ENCODE assay signal across 9 cellular contexts in the genomic region with DNA sequence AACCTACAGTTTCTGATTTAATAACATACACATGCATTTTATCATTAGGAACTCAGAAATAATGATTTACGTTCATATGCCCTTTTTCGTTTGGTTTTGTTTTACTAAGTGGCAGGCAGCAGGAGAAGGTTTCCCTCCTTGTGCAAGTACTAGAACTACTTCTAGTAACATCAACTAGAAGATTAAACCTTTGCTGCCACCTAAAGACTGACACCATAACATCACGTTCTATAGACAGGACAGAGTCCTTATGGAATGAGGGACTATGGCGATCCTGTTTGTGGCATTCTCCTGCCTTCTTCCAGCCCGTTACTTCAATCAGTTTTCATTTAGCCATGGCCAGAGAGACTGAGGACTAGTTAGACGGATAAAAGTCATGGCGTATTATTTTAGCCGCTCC. TPM values are rescaled to one million over a fixed set of nuclear protein-coding genes. Genes with fewer than 3 reads are reported as not detected.
DNase-seq lines count a peak whose midpoint lies in the region; ATAC-seq and TF ChIP-seq lines count a peak whose summit lies in the region.
"Had no signal": no experiment of that assay in that cellular context is flagged by ENCODE, and none has a peak within 500 bp of the region (broad histone marks: within the 10 kb centered on the region; RNA-seq: fewer than 3 reads in every experiment).

No MANE protein-coding gene starts in this region.

- no peak overlapping the region for H3K27ac Mint-ChIP-seq in CD8-positive, alpha-beta T cell
- H3K27ac Mint-ChIP-seq in activated T-cell treated with anti-CD3 and anti-CD28 coated beads, Interleukin-2, amount 50 U/mL, for 24 hours: no peak overlapping the region

- WGBS in heart right ventricle, 2 donors: 20 to 27% methylated on average over 8 of the region's 8 CpGs

- peak in 5 of 9 donors; percentile 13 to 38 (median 27) for TF ChIP-seq CTCF in heart right ventricle (IDR thresholded peaks at IDR 0.05)
- peak in 36 of 56 donors; percentile 4 to 54 (median 33) for TF ChIP-seq CTCF in dorsolateral prefrontal cortex (IDR thresholded peaks at IDR 0.05 in 54 of 56, conservative IDR thresholded peaks at IDR 0.05 in 2 of 56; ENCODE audit: low read depth in 1 of 56, partially characterized antibody in 56 of 56)
- TF ChIP-seq CTCF in upper lobe of right lung (IDR thresholded peaks at IDR 0.05): peak; percentile 28
- no peak for TF ChIP-seq CTCF in CD8-positive, alpha-beta T cell (IDR thresholded peaks at IDR 0.05)

- POLR2A ChIA-PET in CD8-positive, alpha-beta T cell (lab: Charles Lee): no interaction called here

- no peak overlapping the region for H3K4me3 Mint-ChIP-seq in CD8-positive, alpha-beta T cell
- no peak overlapping the region for H3K4me3 Mint-ChIP-seq in activated T-cell treated with anti-CD3 and anti-CD28 coated beads, Interleukin-2, amount 50 U/mL, for 24 hours

- H3K4me1 Mint-ChIP-seq in CD8-positive, alpha-beta T cell (ENCODE audit: low read depth): no peaks in the 10 kb centered on the region
- H3K4me1 Mint-ChIP-seq in activated T-cell treated with anti-CD3 and anti-CD28 coated beads, Interleukin-2, amount 50 U/mL, for 24 hours (ENCODE audit: low read depth): no peaks in the 10 kb centered on the region

- H3K27me3 ChIP-seq in heart right ventricle: peaks cover 0 to 31% (median 0%) of the 10 kb centered on the region in 7 donors
- H3K27me3 ChIP-seq in dorsolateral prefrontal cortex: peaks cover 0 to 44% (median 7%) of the 10 kb centered on the region in 45 donors
- H3K27me3 ChIP-seq in upper lobe of right lung: no peaks in the 10 kb centered on the region
- H3K27me3 ChIP-seq in CD8-positive, alpha-beta T cell (ENCODE audit: insufficient read depth, low read length): no peaks in the 10 kb centered on the region

- H3K27ac ChIP-seq in heart right ventricle: no peak overlapping the region
- no peak overlapping the region for H3K27ac ChIP-seq in dorsolateral prefrontal cortex
- no peak overlapping the region for H3K27ac ChIP-seq in upper lobe of right lung
- no peak overlapping the region for H3K27ac ChIP-seq in CD8-positive, alpha-beta T cell (ENCODE audit: low read depth, low read length)

- ATAC-seq in heart right ventricle (no peak), Right ventricle myocardium superior (ENCODE audit: poor library complexity) (no peak), upper lobe of right lung (peak; percentile 60)
- no peak for ATAC-seq in CD8-positive, alpha-beta T cell

- no peaks in the 10 kb centered on the region for H3K4me1 ChIP-seq in heart right ventricle
- H3K4me1 ChIP-seq in upper lobe of right lung: no peaks in the 10 kb centered on the region
- H3K4me1 ChIP-seq in CD8-positive, alpha-beta T cell (ENCODE audit: insufficient read depth, low read length): no peaks in the 10 kb centered on the region

- no peaks in the 10 kb centered on the region for H3K36me3 ChIP-seq in heart right ventricle
- H3K36me3 ChIP-seq in upper lobe of right lung: no peaks in the 10 kb centered on the region
- no peaks in the 10 kb centered on the region for H3K36me3 ChIP-seq in CD8-positive, alpha-beta T cell (ENCODE audit: insufficient read depth, low read length)

- no peaks in the 10 kb centered on the region for H3K9me3 ChIP-seq in heart right ventricle
- H3K9me3 ChIP-seq in upper lobe of right lung: no peaks in the 10 kb centered on the region
- H3K9me3 ChIP-seq in CD8-positive, alpha-beta T cell (ENCODE audit: low read length): no peaks in the 10 kb centered on the region

- peaks cover 20% of the 10 kb centered on the region for H3K27me3 Mint-ChIP-seq in CD8-positive, alpha-beta T cell (ENCODE audit: low read depth)
- peaks cover 26% of the 10 kb centered on the region for H3K27me3 Mint-ChIP-seq in activated T-cell treated with anti-CD3 and anti-CD28 coated beads, Interleukin-2, amount 50 U/mL, for 24 hours

- DNase-seq in heart right ventricle (no peak), Right ventricle myocardium superior (no peak), NCI-H226 (peak; percentile 44), dorsolateral prefrontal cortex (no peak), upper lobe of right lung (no peak)
- DNase-seq in CD8-positive, alpha-beta T cell: no peak
- DNase-seq in effector CD4-positive, alpha-beta T cell: no peak
- no peak for DNase-seq in activated T-cell treated with anti-CD3 and anti-CD28 coated beads, Interleukin-2, amount 50 U/mL, for 24 hours

- intact Hi-C loops in heart right ventricle (cut with DNase I) (loop anchor here in 3 of 10 donors (5.0 to 10.0 kb wide), 2 partner anchors 392 to 395 kb away; no protein-coding TSS in a partner anchor), Right ventricle myocardium superior (cut with DNase I) (no loop called here), dorsolateral prefrontal cortex (cut with DNase I) (loop anchor here in 1 of 2 donors (10.0 kb wide), 1 partner anchor 395 kb away; no protein-coding TSS in a partner anchor), upper lobe of right lung (cut with DNase I) (no loop called here)
- intact Hi-C loops in CD8-positive, alpha-beta T cell (cut with DNase I, micrococcal nuclease): no loop called here

- no peaks in the 10 kb centered on the region for H3K9me3 Mint-ChIP-seq in CD8-positive, alpha-beta T cell
- H3K9me3 Mint-ChIP-seq in activated T-cell treated with anti-CD3 and anti-CD28 coated beads, Interleukin-2, amount 50 U/mL, for 24 hours: no peaks in the 10 kb centered on the region

- no peaks in the 10 kb centered on the region for H3K36me3 Mint-ChIP-seq in CD8-positive, alpha-beta T cell
- H3K36me3 Mint-ChIP-seq in activated T-cell treated with anti-CD3 and anti-CD28 coated beads, Interleukin-2, amount 50 U/mL, for 24 hours (ENCODE audit: low read depth): no peaks in the 10 kb centered on the region

- H3K4me3 ChIP-seq in heart right ventricle (no peak overlapping the region), dorsolateral prefrontal cortex (no peak overlapping the region), upper lobe of right lung (no peak overlapping the region)
- H3K4me3 ChIP-seq in CD8-positive, alpha-beta T cell (ENCODE audit: low read depth, low read length): no peak overlapping the region

- CTCF ChIA-PET in CD8-positive, alpha-beta T cell (lab: Charles Lee): no interaction called here

RNA-seq across cellular contexts. Expression of gene GAD2, which starts 53.2 kb away (rescaled TPM):
- not detected for total RNA-seq in heart right ventricle
- not detected for polyA plus RNA-seq in heart right ventricle
- total RNA-seq in Right ventricle myocardium superior: not detected
- total RNA-seq in dorsolateral prefrontal cortex: 10 to 100 TPM in 117 of 120 experiments, 1 to 10 TPM in 3; 6.1 to 79.3 (median 36.2) TPM
- total RNA-seq in upper lobe of right lung: not detected
- total RNA-seq in CD8-positive, alpha-beta T cell: not detected
- total RNA-seq: myocyte had no signal
